ENCODE assay signal across 22 cellular contexts in the genomic region with DNA sequence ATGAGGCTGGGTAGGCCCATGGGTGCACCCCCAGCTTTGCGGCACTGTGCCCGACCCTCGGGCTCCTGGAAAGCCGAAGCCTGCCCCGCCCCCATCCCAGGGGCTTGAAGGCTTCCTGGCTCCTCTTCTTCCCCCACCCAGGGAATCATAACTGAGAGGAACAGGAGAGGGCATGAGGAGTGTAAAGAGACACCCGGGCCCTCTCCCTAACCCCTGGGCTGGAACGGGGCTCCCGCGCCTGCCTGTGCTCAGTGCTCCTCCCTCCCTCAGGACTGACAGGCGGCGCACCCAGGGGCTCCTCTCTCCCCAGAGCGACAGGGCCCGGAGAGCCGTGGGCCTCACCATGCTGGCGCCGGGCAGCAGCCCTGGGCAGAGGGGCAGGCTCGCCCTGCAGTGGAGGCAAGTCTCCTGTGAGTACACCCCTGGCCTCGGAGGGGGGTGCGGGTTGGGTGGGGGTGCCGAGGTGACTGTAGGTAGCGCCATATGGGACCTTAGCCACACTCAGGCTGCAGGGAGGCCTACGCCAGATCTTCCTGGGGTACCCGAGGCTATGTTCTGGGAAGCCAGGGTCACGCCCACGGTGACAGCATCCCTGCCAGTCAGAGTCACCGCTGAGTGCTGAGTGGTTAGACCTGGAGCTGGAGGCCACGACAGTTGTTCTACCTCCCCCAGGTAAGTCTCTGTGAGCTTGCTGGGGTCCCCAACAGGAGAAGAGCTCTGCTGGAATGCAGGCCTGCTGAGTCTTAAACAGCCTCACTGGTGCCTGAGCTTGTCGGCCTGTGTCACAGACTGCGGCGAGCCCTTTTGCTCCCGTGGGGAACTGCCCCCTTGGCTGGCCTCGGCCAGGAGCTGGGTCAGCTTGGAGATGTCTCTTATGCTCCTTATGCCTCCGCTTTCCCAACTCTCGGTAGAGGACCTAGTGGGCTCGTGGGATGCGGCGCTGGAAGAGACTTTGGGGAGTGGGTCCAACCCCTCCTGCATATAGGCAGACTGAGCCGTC. TPM values are rescaled to one million over a fixed set of nuclear protein-coding genes. Genes with fewer than 3 reads are reported as not detected.
A peak's percentile ranks its signal among the peaks of the same experiment; 100 is the strongest.
DNase-seq lines count a peak whose midpoint lies in the region; ATAC-seq, FAIRE-seq and TF ChIP-seq lines count a peak whose summit lies in the region.
"Had no signal": no experiment of that assay in that cellular context is flagged by ENCODE, and none has a peak within 500 bp of the region (broad histone marks: within the 10 kb centered on the region; RNA-seq: fewer than 3 reads in every experiment).

No MANE protein-coding gene starts in this region.

- H3K9ac ChIP-seq in astrocyte (ENCODE audit: low read length) (no peak overlapping the region), neural progenitor cell (no peak overlapping the region)

- H3K27me3 Mint-ChIP-seq in astrocyte (ENCODE audit: low read depth, unreplicated experiment) (peaks cover 58% of the 10 kb centered on the region), neural progenitor cell (ENCODE audit: insufficient read depth, low read depth) (peaks cover 33% of the 10 kb centered on the region)

- no peaks in the 10 kb centered on the region for H3K9me3 ChIP-seq in astrocyte (ENCODE audit: insufficient read depth, low read depth, low read length)
- no peaks in the 10 kb centered on the region for H3K9me3 ChIP-seq in sigmoid colon
- no peaks in the 10 kb centered on the region for H3K9me3 ChIP-seq in neural progenitor cell (ENCODE audit: low read depth)
- H3K9me3 ChIP-seq in upper lobe of right lung, result no peaks in the 10 kb centered on the region

- no peaks in the 10 kb centered on the region for H3K36me3 ChIP-seq in astrocyte (ENCODE audit: insufficient read depth, low read length)
- H3K36me3 ChIP-seq in sigmoid colon, result no peaks in the 10 kb centered on the region
- no peaks in the 10 kb centered on the region for H3K36me3 ChIP-seq in neural progenitor cell
- H3K36me3 ChIP-seq in upper lobe of right lung, result no peaks in the 10 kb centered on the region

- H2AFZ ChIP-seq in astrocyte (ENCODE audit: low read depth, low read length) (no peak overlapping the region), neural progenitor cell (replicated peaks) (no peak overlapping the region)
- H2AFZ ChIP-seq: PC-9 had no signal

- H3K4me2 ChIP-seq in astrocyte (ENCODE audit: low read length) (no peak overlapping the region), neural progenitor cell (no peak overlapping the region)
- H3K4me2 ChIP-seq: PC-9 had no signal

- intact Hi-C loops in sigmoid colon (cut with DNase I), result no loop called here
- intact Hi-C loops in upper lobe of right lung (cut with DNase I), result no loop called here

- no peak overlapping the region for H3K27ac ChIP-seq in astrocyte (ENCODE audit: low read depth, low read length)
- no peak overlapping the region for H3K27ac ChIP-seq in sigmoid colon
- no peak overlapping the region for H3K27ac ChIP-seq in neural progenitor cell
- H3K27ac ChIP-seq in upper lobe of right lung, result no peak overlapping the region
- H3K27ac ChIP-seq: PC-9 had no signal

- TF ChIP-seq POLR2A in sigmoid colon (IDR thresholded peaks at IDR 0.05), result no peak

- H3K4me1 Mint-ChIP-seq in astrocyte (ENCODE audit: low read depth, unreplicated experiment) (no peaks in the 10 kb centered on the region), neural progenitor cell (peaks cover 17% of the 10 kb centered on the region)
- H3K4me1 Mint-ChIP-seq: CD4-positive, CD25-positive, alpha-beta regulatory T cell had no signal

- no peak overlapping the region for H3K4me3 Mint-ChIP-seq in astrocyte (ENCODE audit: unreplicated experiment)
- H3K4me3 Mint-ChIP-seq in neural progenitor cell, result no peak overlapping the region
- H3K4me3 Mint-ChIP-seq: CD4-positive, CD25-positive, alpha-beta regulatory T cell; H9 had no signal

- no peak for TF ChIP-seq CTCF in astrocyte (IDR thresholded peaks at IDR 0.05; ENCODE audit: insufficient read depth, low read depth, low read length)
- TF ChIP-seq CTCF in sigmoid colon (IDR thresholded peaks at IDR 0.05), result no peak
- TF ChIP-seq CTCF in neural progenitor cell (IDR thresholded peaks at IDR 0.05), result no peak
- no peak for TF ChIP-seq CTCF in upper lobe of right lung (IDR thresholded peaks at IDR 0.05)

- no peak for FAIRE-seq in astrocyte (lab: Jason Lieb, UNC)
- FAIRE-seq: G401.6 had no signal

- H3K9me3 Mint-ChIP-seq in astrocyte (ENCODE audit: unreplicated experiment), result no peaks in the 10 kb centered on the region
- no peaks in the 10 kb centered on the region for H3K9me3 Mint-ChIP-seq in neural progenitor cell
- H3K9me3 Mint-ChIP-seq: CD4-positive, CD25-positive, alpha-beta regulatory T cell; H9 had no signal

- H3K4me1 ChIP-seq in astrocyte (ENCODE audit: insufficient read depth, low read length) (no peaks in the 10 kb centered on the region), sigmoid colon (no peaks in the 10 kb centered on the region), neural progenitor cell (peaks cover 5% of the 10 kb centered on the region), upper lobe of right lung (no peaks in the 10 kb centered on the region)

- H3K27ac Mint-ChIP-seq in astrocyte (ENCODE audit: unreplicated experiment) (peak overlapping the region; percentile 81), neural progenitor cell (no peak overlapping the region)
- H3K27ac Mint-ChIP-seq: CD4-positive, CD25-positive, alpha-beta regulatory T cell; H9 had no signal

- peak; percentile 90 for DNase-seq in NCI-H2171 treated with DMSO at 0.1 percent for 48 hours (lab: John Stamatoyannopoulos, UW)
- DNase-seq in astrocyte (ENCODE audit: low read depth), result no peak
- peak; percentile 72 for DNase-seq in left kidney (ENCODE audit: low read depth, low spot score)
- peak; percentile 53 for DNase-seq in sigmoid colon
- no peak for DNase-seq in neural progenitor cell (ENCODE audit: low spot score)
- DNase-seq in RKO (ENCODE audit: low spot score), result no peak
- DNase-seq in upper lobe of right lung, result no peak
- DNase-seq: AML-193; CD4-positive, CD25-positive, alpha-beta regulatory T cell; COR-L47; DMS 273 treated with DMSO at 0.1 percent for 48 hours; DND-41; H9; IMR-90; NCI-H1417 treated with DMSO at 0.1 percent for 48 hours; NCI-H187 treated with DMSO at 0.1 percent for 48 hours; NCI-H345; NCI-H524 treated with DMSO at 0.1 percent for 48 hours; PC-9 had no signal

- H3K27me3 ChIP-seq in astrocyte (ENCODE audit: insufficient read depth, low read length) (peaks cover 29% of the 10 kb centered on the region), sigmoid colon (peaks cover 3 to 26% (median 5%) of the 10 kb centered on the region in 3 donors), neural progenitor cell (peaks cover 23% of the 10 kb centered on the region), upper lobe of right lung (peaks cover 42% of the 10 kb centered on the region)

- WGBS in sigmoid colon, 2 donors, result 89% methylated on average over 38 of the region's 38 CpGs

- H3F3A ChIP-seq in neural progenitor cell (ENCODE audit: low read depth), result no peaks in the 10 kb centered on the region

- no peak for ATAC-seq in upper lobe of right lung

- no peaks in the 10 kb centered on the region for H3K36me3 Mint-ChIP-seq in astrocyte (ENCODE audit: low read depth, unreplicated experiment)
- H3K36me3 Mint-ChIP-seq in neural progenitor cell, result no peaks in the 10 kb centered on the region
- H3K36me3 Mint-ChIP-seq: CD4-positive, CD25-positive, alpha-beta regulatory T cell had no signal

- H3K4me3 ChIP-seq in astrocyte (ENCODE audit: insufficient read depth, low read depth, low read length) (no peak overlapping the region), sigmoid colon (no peak overlapping the region), neural progenitor cell (no peak overlapping the region), upper lobe of right lung (no peak overlapping the region)
- H3K4me3 ChIP-seq: PC-9 had no signal

- TF ChIP-seq EP300 in sigmoid colon (IDR thresholded peaks at IDR 0.05), result no peak

- H4K20me1 ChIP-seq in astrocyte (ENCODE audit: insufficient read depth, low read length) (no peaks in the 10 kb centered on the region), neural progenitor cell (ENCODE audit: low read depth) (peaks cover 24% of the 10 kb centered on the region)

- no peaks in the 10 kb centered on the region for H3K79me2 ChIP-seq in astrocyte (ENCODE audit: insufficient read depth, low read length)
- no peaks in the 10 kb centered on the region for H3K79me2 ChIP-seq in neural progenitor cell (ENCODE audit: low read depth)

RNA-seq across cellular contexts. Expression of gene LRTM2, which starts 7.7 kb away (rescaled TPM):
- not detected in 2 replicates for total RNA-seq in astrocyte
- total RNA-seq in sigmoid colon, result under 1 TPM in 1 of 4 donors, not detected in 3; 0.41 TPM
- polyA plus RNA-seq in sigmoid colon, result under 1 TPM in 1 of 3 donors, not detected in 2; 0.09 TPM
- total RNA-seq in neural progenitor cell (ENCODE audit: low replicate concordance), result 0.09 TPM in 1 of 2 replicates, not detected in the other
- total RNA-seq in upper lobe of right lung, result not detected
- total RNA-seq: CD4-positive, CD25-positive, alpha-beta regulatory T cell; H9; IMR-90; MCF 10A; PC-9; SK-MEL-5 had no signal
- polyA plus RNA-seq: CD4-positive, CD25-positive, alpha-beta regulatory T cell; IMR-90 had no signal

Comparison
In these comparisons a context has a peak if more than half of its experiments do, and no peak if none do; other contexts are left out.
1. DNase-seq: peak in NCI-H2171 treated with DMSO at 0.1 percent for 48 hours (single experiment), left kidney (single experiment) and sigmoid colon (single experiment); none in astrocyte (single experiment), neural progenitor cell (single experiment), RKO (single experiment) and upper lobe of right lung (single experiment).